In genomic region chr2:172096661-172097547, GRCh38 we compare ENCODE assay signal across 8 cellular contexts. TPM values are rescaled to one million over a fixed set of nuclear protein-coding genes. Genes with fewer than 3 reads are reported as not detected.
DNase-seq lines count a peak whose midpoint lies in the region; ATAC-seq and TF ChIP-seq lines count a peak whose summit lies in the region.

No MANE protein-coding gene starts in this region.

- TF ChIP-seq POLR2A in prostate gland (IDR thresholded peaks at IDR 0.05), result no peak

- WGBS in HUES64, result under 1% methylated on average over 53 of the region's 53 CpGs
- WGBS in smooth muscle cell (ENCODE audit: low lambda C conversion rate), result 2% methylated on average over 42 of the region's 53 CpGs
- 2% methylated on average over 53 of the region's 53 CpGs for WGBS in prostate gland

- H4K20me1 ChIP-seq in smooth muscle cell (ENCODE audit: low read depth), result peaks cover 8% of the 10 kb centered on the region

- H3K4me2 ChIP-seq in smooth muscle cell, result peak overlapping the region; percentile 97

- H3K27ac Mint-ChIP-seq in activated CD4-positive, alpha-beta memory T cell treated with anti-CD3 and anti-CD28 coated beads, Interleukin-2, amount 10 ng/mL, durations not matched to agents 7 days and 5 days, result peak overlapping the region; percentile 1

- peaks cover 44% of the 10 kb centered on the region for H3K4me1 ChIP-seq in HUES64 (ENCODE audit: insufficient read depth, low read length)
- H3K4me1 ChIP-seq in smooth muscle cell (ENCODE audit: low read depth), result peaks cover 66% of the 10 kb centered on the region
- peaks cover 13% of the 10 kb centered on the region for H3K4me1 ChIP-seq in prostate gland (replicated peaks)

- H3K79me2 ChIP-seq in smooth muscle cell (ENCODE audit: low read depth), result peaks cover 5% of the 10 kb centered on the region

- peaks cover 54% of the 10 kb centered on the region for H3K4me1 Mint-ChIP-seq in activated CD4-positive, alpha-beta memory T cell treated with anti-CD3 and anti-CD28 coated beads, Interleukin-2, amount 10 ng/mL, durations not matched to agents 7 days and 5 days

- no peaks in the 10 kb centered on the region for H3K9me3 ChIP-seq in HUES64 (ENCODE audit: insufficient read depth, low read depth, low read length)
- no peaks in the 10 kb centered on the region for H3K9me3 ChIP-seq in smooth muscle cell (replicated peaks; ENCODE audit: low read depth)
- H3K9me3 ChIP-seq in prostate gland, result no peaks in the 10 kb centered on the region

- H3K36me3 Mint-ChIP-seq in activated CD4-positive, alpha-beta memory T cell treated with anti-CD3 and anti-CD28 coated beads, Interleukin-2, amount 10 ng/mL, durations not matched to agents 7 days and 5 days (ENCODE audit: low read depth), result peaks cover 11% of the 10 kb centered on the region

- peaks cover 82% of the 10 kb centered on the region for H3K27me3 Mint-ChIP-seq in activated CD4-positive, alpha-beta memory T cell treated with anti-CD3 and anti-CD28 coated beads, Interleukin-2, amount 10 ng/mL, durations not matched to agents 7 days and 5 days

- H3K36me3 ChIP-seq in HUES64 (ENCODE audit: insufficient read depth, low read length), result no peaks in the 10 kb centered on the region
- H3K36me3 ChIP-seq in smooth muscle cell (ENCODE audit: low read depth), result no peaks in the 10 kb centered on the region
- H3K36me3 ChIP-seq in prostate gland, result no peaks in the 10 kb centered on the region

- no peak overlapping the region; the same call in 1 of the 2 replicates for H3K9ac ChIP-seq in HUES64 (ENCODE audit: low read depth, low read length)
- peak overlapping the region; percentile 81 for H3K9ac ChIP-seq in smooth muscle cell (ENCODE audit: low read depth)

- peak overlapping the region; percentile 57 for H2AFZ ChIP-seq in smooth muscle cell (ENCODE audit: low read depth)

- H3K27ac ChIP-seq in HUES64 (ENCODE audit: low read depth, low read length), result no peak overlapping the region
- H3K27ac ChIP-seq in smooth muscle cell (ENCODE audit: low read depth), result peak overlapping the region; percentile 89
- no peak overlapping the region for H3K27ac ChIP-seq in prostate gland

- ATAC-seq in GM18870 (IDR thresholded peaks at IDR 0.05; ENCODE audit: unreplicated experiment) (no peak), HG03097 (IDR thresholded peaks at IDR 0.05; ENCODE audit: low FRiP score, unreplicated experiment) (no peak)

- H3K4me3 ChIP-seq in HUES64 (ENCODE audit: low read length) (peak overlapping the region; percentile 50), smooth muscle cell (peak overlapping the region; percentile 62), prostate gland (no peak overlapping the region)

- CTCF ChIA-PET in activated CD4-positive, alpha-beta memory T cell treated with anti-CD3 and anti-CD28 coated beads, Interleukin-2, amount 10 ng/mL, durations not matched to agents 7 days and 5 days (lab: Charles Lee), result interaction anchor here (0.6 to 1.8 kb wide), 2 partner anchors 9 to 10 kb away, joined by 3 to 5 read pairs; no protein-coding TSS in a partner anchor

- H3K27me3 ChIP-seq in HUES64 (ENCODE audit: insufficient read depth, low read length), result peaks cover 100% of the 10 kb centered on the region
- peaks cover 64% of the 10 kb centered on the region for H3K27me3 ChIP-seq in smooth muscle cell (ENCODE audit: low read depth)
- peaks cover 71% of the 10 kb centered on the region for H3K27me3 ChIP-seq in prostate gland (replicated peaks; ENCODE audit: insufficient read depth)

- intact Hi-C loops in prostate gland (cut with DNase I), result no loop called here

- H3K4me3 Mint-ChIP-seq in activated CD4-positive, alpha-beta memory T cell treated with anti-CD3 and anti-CD28 coated beads, Interleukin-2, amount 10 ng/mL, durations not matched to agents 7 days and 5 days, result peak overlapping the region; percentile 17

- DNase-seq in DMS153 (lab: John Stamatoyannopoulos, UW), result peak; percentile 24
- no peak for DNase-seq in activated CD4-positive, alpha-beta memory T cell treated with anti-CD3 and anti-CD28 coated beads, Interleukin-2, amount 10 ng/mL, durations not matched to agents 7 days and 5 days
- peak; percentile 85 for DNase-seq in glomerular visceral epithelial cell (ENCODE audit: extremely low spot score)
- peak; percentile 38 for DNase-seq in smooth muscle cell (lab: John Stamatoyannopoulos, UW; ENCODE audit: unreplicated experiment)
- DNase-seq in prostate gland (ENCODE audit: low spot score), result no peak

- peaks cover 17% of the 10 kb centered on the region for H3F3A ChIP-seq in smooth muscle cell (ENCODE audit: low read depth)

- no peaks in the 10 kb centered on the region for H3K9me3 Mint-ChIP-seq in activated CD4-positive, alpha-beta memory T cell treated with anti-CD3 and anti-CD28 coated beads, Interleukin-2, amount 10 ng/mL, durations not matched to agents 7 days and 5 days

- TF ChIP-seq CTCF in smooth muscle cell (IDR thresholded peaks at IDR 0.05; ENCODE audit: borderline replicate concordance, insufficient read depth, poor library complexity, severe bottlenecking) (no peak), prostate gland (IDR thresholded peaks at IDR 0.05) (no peak)

- POLR2A ChIA-PET in activated CD4-positive, alpha-beta memory T cell treated with anti-CD3 and anti-CD28 coated beads, Interleukin-2, amount 10 ng/mL, durations not matched to agents 7 days and 5 days (lab: Charles Lee), result interaction anchor here (1.8 kb wide), 1 partner anchor 16 kb away, joined by 6 read pairs; no protein-coding TSS in a partner anchor

RNA-seq across cellular contexts. Expression of gene DLX2, which starts 5.8 kb away (rescaled TPM):
- polyA plus RNA-seq in HUES64 (2013, experiment 1 of 2), result 0.95 TPM
- 1.8 TPM for polyA plus RNA-seq in HUES64 (2013, experiment 2 of 2)
- not detected for total RNA-seq in activated CD4-positive, alpha-beta memory T cell treated with anti-CD3 and anti-CD28 coated beads, Interleukin-2, amount 10 ng/mL, durations not matched to agents 7 days and 5 days
- total RNA-seq in smooth muscle cell (1.9 and 3.6 TPM in 2 replicates), prostate gland (under 1 TPM in 1 of 2 donors, not detected in 1; 0.45 TPM)
- polyA plus RNA-seq in smooth muscle cell, result 1.9 and 8.5 TPM in 2 replicates

RNA-seq across cellular contexts. Expression of gene DLX1, which starts 11.6 kb away (rescaled TPM):
- polyA plus RNA-seq in HUES64 (2013, experiment 1 of 2), result 2.3 TPM
- polyA plus RNA-seq in HUES64 (2013, experiment 2 of 2), result 1.6 TPM
- under 1 TPM in 1 of 2 experiments, not detected in 1; 0.18 TPM for total RNA-seq in activated CD4-positive, alpha-beta memory T cell treated with anti-CD3 and anti-CD28 coated beads, Interleukin-2, amount 10 ng/mL, durations not matched to agents 7 days and 5 days
- total RNA-seq in smooth muscle cell (2.0 and 3.5 TPM in 2 replicates), prostate gland (1 to 10 TPM in 1 of 2 donors, not detected in 1; 1.3 TPM)
- polyA plus RNA-seq in smooth muscle cell, result 3.3 and 8.0 TPM in 2 replicates

Comparison
In these comparisons a context has a peak if more than half of its experiments do, and no peak if none do; other contexts are left out.
1. DNase-seq: peak in DMS153 (single experiment), glomerular visceral epithelial cell (single experiment) and smooth muscle cell (single experiment); none in activated CD4-positive, alpha-beta memory T cell treated with anti-CD3 and anti-CD28 coated beads, Interleukin-2, amount 10 ng/mL, durations not matched to agents 7 days and 5 days (single experiment) and prostate gland (single experiment).
2. H3K4me3 ChIP-seq: peak in HUES64 (single experiment) and smooth muscle cell (single experiment); none in prostate gland (0 of 2).